3 cellular contexts compared by ENCODE assay signal in the genomic region with DNA sequence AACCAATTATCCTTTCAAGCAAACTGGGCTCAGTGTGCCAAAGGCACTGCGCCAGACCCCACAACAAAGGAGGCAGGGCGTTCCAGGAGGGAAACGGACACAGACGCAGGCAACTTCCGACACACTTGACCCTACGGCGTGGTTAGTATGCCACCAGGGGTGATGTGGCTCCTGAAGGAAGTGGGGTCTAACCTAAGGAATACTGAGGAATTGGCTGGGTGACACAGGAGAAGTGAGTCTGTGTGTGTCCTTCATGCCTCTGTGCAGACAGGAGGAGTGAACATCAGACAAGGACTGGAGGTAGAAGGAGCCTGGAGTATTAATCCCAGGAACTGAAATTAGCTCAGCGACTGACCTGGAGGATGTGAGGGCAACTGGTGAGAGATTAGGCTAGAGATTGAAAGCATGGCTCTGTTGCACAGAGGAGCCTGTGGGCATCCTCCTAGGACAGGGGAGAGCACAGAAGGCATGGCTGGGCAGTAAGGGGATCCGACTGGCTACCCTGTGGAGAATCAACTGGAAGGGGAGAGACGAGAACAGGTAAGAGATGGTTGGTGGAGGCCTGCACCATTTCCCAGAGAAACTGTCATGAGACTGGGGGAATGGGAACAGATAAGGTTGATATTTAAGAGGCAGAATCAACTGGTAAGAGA.
TF ChIP-seq lines count a peak whose summit lies in the region.

No MANE protein-coding gene starts in this region.

TF ChIP-seq in liver, 16 proteins besides CTCF, POLR2A, EP300 and RAD21:
- TF ChIP-seq, protein P1, sequence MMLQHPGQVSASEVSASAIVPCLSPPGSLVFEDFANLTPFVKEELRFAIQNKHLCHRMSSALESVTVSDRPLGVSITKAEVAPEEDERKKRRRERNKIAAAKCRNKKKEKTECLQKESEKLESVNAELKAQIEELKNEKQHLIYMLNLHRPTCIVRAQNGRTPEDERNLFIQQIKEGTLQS (IDR thresholded peaks at IDR 0.05), result no peak
- TF ChIP-seq NR2F2 (IDR thresholded peaks at IDR 0.05), result peak; percentile 46
TF ChIP-seq in liver: peak in this region for 1.

TF ChIP-seq in HepG2, 621 proteins besides CTCF, POLR2A, EP300 and RAD21:
- TF ChIP-seq CHD4 (IDR thresholded peaks at IDR 0.05; ENCODE audit: borderline replicate concordance, low read length) (no peak), ZNF737 (CRISPR knock-in tag; IDR thresholded peaks at IDR 0.05; ENCODE audit: borderline replicate concordance) (no peak), EED (CRISPR knock-in tag; IDR thresholded peaks at IDR 0.05) (no peak), GPN1 (CRISPR knock-in tag; IDR thresholded peaks at IDR 0.05; ENCODE audit: borderline replicate concordance) (no peak), PLRG1 (conservative IDR thresholded peaks at IDR 0.05) (no peak)
- TF ChIP-seq, protein P2, sequence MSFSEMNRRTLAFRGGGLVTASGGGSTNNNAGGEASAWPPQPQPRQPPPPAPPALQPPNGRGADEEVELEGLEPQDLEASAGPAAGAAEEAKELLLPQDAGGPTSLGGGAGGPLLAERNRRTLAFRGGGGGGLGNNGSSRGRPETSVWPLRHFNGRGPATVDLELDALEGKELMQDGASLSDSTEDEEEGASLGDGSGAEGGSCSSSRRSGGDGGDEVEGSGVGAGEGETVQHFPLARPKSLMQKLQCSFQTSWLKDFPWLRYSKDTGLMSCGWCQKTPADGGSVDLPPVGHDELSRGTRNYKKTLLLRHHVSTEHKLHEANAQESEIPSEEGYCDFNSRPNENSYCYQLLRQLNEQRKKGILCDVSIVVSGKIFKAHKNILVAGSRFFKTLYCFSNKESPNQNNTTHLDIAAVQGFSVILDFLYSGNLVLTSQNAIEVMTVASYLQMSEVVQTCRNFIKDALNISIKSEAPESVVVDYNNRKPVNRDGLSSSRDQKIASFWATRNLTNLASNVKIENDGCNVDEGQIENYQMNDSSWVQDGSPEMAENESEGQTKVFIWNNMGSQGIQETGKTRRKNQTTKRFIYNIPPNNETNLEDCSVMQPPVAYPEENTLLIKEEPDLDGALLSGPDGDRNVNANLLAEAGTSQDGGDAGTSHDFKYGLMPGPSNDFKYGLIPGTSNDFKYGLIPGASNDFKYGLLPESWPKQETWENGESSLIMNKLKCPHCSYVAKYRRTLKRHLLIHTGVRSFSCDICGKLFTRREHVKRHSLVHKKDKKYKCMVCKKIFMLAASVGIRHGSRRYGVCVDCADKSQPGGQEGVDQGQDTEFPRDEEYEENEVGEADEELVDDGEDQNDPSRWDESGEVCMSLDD (CRISPR knock-in tag; IDR thresholded peaks at IDR 0.05; ENCODE audit: borderline replicate concordance), result no peak
- TF ChIP-seq, protein P3, sequence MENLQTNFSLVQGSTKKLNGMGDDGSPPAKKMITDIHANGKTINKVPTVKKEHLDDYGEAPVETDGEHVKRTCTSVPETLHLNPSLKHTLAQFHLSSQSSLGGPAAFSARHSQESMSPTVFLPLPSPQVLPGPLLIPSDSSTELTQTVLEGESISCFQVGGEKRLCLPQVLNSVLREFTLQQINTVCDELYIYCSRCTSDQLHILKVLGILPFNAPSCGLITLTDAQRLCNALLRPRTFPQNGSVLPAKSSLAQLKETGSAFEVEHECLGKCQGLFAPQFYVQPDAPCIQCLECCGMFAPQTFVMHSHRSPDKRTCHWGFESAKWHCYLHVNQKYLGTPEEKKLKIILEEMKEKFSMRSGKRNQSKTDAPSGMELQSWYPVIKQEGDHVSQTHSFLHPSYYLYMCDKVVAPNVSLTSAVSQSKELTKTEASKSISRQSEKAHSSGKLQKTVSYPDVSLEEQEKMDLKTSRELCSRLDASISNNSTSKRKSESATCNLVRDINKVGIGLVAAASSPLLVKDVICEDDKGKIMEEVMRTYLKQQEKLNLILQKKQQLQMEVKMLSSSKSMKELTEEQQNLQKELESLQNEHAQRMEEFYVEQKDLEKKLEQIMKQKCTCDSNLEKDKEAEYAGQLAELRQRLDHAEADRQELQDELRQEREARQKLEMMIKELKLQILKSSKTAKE (CRISPR knock-in tag; IDR thresholded peaks at IDR 0.05; ENCODE audit: borderline replicate concordance), result no peak
- TF ChIP-seq, protein P4, sequence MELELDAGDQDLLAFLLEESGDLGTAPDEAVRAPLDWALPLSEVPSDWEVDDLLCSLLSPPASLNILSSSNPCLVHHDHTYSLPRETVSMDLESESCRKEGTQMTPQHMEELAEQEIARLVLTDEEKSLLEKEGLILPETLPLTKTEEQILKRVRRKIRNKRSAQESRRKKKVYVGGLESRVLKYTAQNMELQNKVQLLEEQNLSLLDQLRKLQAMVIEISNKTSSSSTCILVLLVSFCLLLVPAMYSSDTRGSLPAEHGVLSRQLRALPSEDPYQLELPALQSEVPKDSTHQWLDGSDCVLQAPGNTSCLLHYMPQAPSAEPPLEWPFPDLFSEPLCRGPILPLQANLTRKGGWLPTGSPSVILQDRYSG (CRISPR knock-in tag; IDR thresholded peaks at IDR 0.05), result no peak

TF ChIP-seq in endothelial cell of umbilical vein, 7 proteins besides CTCF, POLR2A, EP300 and RAD21:
- TF ChIP-seq EZH2 (IDR thresholded peaks at IDR 0.05; ENCODE audit: borderline replicate concordance, low read depth, low read length, severe bottlenecking), result no peak
- no peak for TF ChIP-seq JUN (IDR thresholded peaks at IDR 0.05; ENCODE audit: borderline replicate concordance, insufficient read depth, insufficient read length, low read depth)
- peak; percentile 75 for TF ChIP-seq POLR2AphosphoS5 (IDR thresholded peaks at IDR 0.05; ENCODE audit: insufficient read depth, low read depth, low read length)
- peak; percentile 78 for TF ChIP-seq GATA2 (IDR thresholded peaks at IDR 0.05; ENCODE audit: insufficient read depth, insufficient read length, low read depth, low read length)
- TF ChIP-seq, protein P5, sequence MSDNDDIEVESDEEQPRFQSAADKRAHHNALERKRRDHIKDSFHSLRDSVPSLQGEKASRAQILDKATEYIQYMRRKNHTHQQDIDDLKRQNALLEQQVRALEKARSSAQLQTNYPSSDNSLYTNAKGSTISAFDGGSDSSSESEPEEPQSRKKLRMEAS (IDR thresholded peaks at IDR 0.05; ENCODE audit: insufficient read depth, insufficient read length), result no peak
- peak; percentile 13 for TF ChIP-seq MYC (IDR thresholded peaks at IDR 0.05; ENCODE audit: low read depth, low read length)
- TF ChIP-seq FOS (IDR thresholded peaks at IDR 0.05; ENCODE audit: borderline replicate concordance, insufficient read depth, low read length), result peak; percentile 30
